ENCODE assay signal across 1 cellular context in the genomic region with DNA sequence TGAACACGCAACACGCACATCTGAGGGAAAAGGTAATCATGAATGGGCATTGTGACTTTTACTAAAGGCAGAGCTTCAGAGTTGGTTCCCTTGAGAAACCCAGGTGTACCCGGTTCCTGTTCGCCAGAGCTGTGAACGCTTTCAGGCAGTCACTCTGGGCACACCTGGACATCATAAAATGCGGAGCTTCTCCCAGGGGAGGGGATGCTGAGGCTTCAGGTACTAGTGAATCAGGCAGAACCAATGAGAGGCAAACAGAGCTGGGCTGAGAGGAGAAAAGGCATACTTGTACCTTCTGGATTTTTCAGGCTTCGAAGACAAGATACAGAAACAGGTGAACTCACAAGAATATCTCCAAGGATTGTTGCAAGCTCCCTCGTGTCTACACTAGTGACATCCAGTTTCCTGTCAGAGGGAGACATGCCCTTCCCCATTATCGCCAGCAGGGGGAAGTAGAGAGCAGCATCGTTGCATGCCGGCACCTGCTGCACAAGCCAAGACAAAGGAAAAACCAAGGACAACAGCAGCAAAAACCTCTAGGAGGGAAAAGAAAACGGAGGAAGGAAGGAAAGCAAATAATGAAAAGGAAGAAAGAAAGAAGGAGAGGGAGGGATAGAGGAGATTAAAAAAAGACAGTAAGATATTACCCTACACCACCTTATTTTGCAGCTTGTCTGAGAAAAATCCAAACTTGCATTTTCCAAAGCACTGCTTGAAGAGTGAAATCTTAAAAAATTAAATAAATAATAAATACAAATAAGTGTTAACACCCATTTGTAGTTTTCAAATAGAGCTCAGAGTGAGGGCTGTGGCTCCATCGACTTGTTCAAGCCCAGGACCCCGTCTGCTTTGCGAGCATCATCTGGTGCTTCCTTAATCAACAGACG.
A peak's percentile ranks its signal among the peaks of the same experiment; 100 is the strongest.
TF ChIP-seq lines count a peak whose summit lies in the region.

No MANE protein-coding gene starts in this region.

TF ChIP-seq in K562, 482 proteins besides CTCF, POLR2A, EP300 and RAD21 (continued from another document):
- TF ChIP-seq, protein P1, sequence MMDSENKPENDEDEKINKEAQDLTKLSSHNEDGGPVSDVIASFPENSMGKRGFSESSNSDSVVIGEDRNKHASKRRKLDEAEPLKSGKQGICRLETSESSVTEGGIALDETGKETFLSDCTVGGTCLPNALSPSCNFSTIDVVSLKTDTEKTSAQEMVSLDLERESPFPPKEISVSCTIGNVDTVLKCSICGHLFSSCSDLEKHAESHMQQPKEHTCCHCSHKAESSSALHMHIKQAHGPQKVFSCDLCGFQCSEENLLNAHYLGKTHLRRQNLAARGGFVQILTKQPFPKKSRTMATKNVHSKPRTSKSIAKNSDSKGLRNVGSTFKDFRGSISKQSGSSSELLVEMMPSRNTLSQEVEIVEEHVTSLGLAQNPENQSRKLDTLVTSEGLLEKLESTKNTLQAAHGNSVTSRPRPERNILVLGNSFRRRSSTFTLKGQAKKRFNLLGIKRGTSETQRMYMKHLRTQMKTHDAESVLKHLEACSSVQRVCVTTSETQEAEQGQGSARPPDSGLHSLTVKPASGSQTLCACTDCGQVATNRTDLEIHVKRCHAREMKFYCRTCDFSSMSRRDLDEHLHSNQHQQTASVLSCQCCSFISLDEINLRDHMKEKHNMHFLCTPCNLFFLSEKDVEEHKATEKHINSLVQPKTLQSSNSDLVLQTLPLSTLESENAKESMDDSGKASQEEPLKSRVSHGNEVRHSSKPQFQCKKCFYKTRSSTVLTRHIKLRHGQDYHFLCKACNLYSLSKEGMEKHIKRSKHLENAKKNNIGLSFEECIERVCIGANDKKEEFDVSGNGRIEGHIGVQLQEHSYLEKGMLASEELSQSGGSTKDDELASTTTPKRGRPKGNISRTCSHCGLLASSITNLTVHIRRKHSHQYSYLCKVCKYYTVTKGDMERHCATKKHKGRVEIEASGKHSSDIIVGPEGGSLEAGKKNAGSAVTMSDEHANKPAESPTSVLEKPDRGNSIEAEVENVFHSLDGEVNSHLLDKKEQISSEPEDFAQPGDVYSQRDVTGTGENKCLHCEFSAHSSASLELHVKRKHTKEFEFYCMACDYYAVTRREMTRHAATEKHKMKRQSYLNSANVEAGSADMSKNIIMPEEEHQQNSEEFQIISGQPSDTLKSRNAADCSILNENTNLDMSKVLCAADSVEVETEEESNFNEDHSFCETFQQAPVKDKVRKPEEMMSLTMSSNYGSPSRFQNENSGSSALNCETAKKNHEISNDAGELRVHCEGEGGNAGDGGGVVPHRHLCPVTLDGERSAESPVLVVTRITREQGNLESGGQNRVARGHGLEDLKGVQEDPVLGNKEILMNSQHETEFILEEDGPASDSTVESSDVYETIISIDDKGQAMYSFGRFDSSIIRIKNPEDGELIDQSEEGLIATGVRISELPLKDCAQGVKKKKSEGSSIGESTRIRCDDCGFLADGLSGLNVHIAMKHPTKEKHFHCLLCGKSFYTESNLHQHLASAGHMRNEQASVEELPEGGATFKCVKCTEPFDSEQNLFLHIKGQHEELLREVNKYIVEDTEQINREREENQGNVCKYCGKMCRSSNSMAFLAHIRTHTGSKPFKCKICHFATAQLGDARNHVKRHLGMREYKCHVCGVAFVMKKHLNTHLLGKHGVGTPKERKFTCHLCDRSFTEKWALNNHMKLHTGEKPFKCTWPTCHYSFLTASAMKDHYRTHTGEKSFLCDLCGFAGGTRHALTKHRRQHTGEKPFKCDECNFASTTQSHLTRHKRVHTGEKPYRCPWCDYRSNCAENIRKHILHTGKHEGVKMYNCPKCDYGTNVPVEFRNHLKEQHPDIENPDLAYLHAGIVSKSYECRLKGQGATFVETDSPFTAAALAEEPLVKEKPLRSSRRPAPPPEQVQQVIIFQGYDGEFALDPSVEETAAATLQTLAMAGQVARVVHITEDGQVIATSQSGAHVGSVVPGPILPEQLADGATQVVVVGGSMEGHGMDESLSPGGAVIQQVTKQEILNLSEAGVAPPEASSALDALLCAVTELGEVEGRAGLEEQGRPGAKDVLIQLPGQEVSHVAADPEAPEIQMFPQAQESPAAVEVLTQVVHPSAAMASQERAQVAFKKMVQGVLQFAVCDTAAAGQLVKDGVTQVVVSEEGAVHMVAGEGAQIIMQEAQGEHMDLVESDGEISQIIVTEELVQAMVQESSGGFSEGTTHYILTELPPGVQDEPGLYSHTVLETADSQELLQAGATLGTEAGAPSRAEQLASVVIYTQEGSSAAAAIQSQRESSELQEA (IDR thresholded peaks at IDR 0.05; ENCODE audit: low read depth), result no peak
- TF ChIP-seq NONO (IDR thresholded peaks at IDR 0.05; ENCODE audit: low read depth in 2 of 2, low read length in 1 of 2) (no peak), XRCC3 (IDR thresholded peaks at IDR 0.05) (no peak), TCF3 (CRISPR knock-in tag; IDR thresholded peaks at IDR 0.05) (no peak; the same call in 1 of the 2 replicates), TOE1 (IDR thresholded peaks at IDR 0.05; ENCODE audit: borderline replicate concordance) (no peak), TOE1 (CRISPR knock-in tag; IDR thresholded peaks at IDR 0.05; ENCODE audit: borderline replicate concordance, low read depth) (no peak), NCOA4 (IDR thresholded peaks at IDR 0.05; ENCODE audit: partially characterized antibody) (no peak), RCOR1 (IDR thresholded peaks at IDR 0.05; ENCODE audit: borderline replicate concordance in 1 of 2, low read depth in 2 of 2, low read length in 2 of 2) (0 out of 4 replicates have a peak, but pooled peaks of 1 of the 2 experiments have one; percentile 34), ZFP36 (IDR thresholded peaks at IDR 0.05; ENCODE audit: low read depth, low read length, partially characterized antibody) (peak; percentile 31), ZNF124 (CRISPR knock-in tag; IDR thresholded peaks at IDR 0.05) (no peak), HDAC6 (IDR thresholded peaks at IDR 0.05; ENCODE audit: low read depth, low read length) (no peak), ZNF507 (tag; conservative IDR thresholded peaks at IDR 0.05) (no peak), ZNF785 (CRISPR knock-in tag; IDR thresholded peaks at IDR 0.05) (no peak), GTF2F1 (IDR thresholded peaks at IDR 0.05; ENCODE audit: low read depth, low read length) (no peak), ZFPM2 (CRISPR knock-in tag; IDR thresholded peaks at IDR 0.05) (no peak), MED1 (CRISPR knock-in tag; IDR thresholded peaks at IDR 0.05; ENCODE audit: borderline replicate concordance) (no peak), GABPB2 (CRISPR knock-in tag; conservative IDR thresholded peaks at IDR 0.05) (no peak), XRCC5 (IDR thresholded peaks at IDR 0.05; ENCODE audit: low read depth, low read length) (0 out of 2 replicates have a peak, but pooled peaks have one; percentile 56), MECOM (CRISPR knock-in tag; IDR thresholded peaks at IDR 0.05) (no peak), MYBL2 (IDR thresholded peaks at IDR 0.05; ENCODE audit: low read depth) (no peak), MYBL2 (CRISPR knock-in tag; IDR thresholded peaks at IDR 0.05; ENCODE audit: borderline replicate concordance) (no peak), ZC3H4 (CRISPR knock-in tag; IDR thresholded peaks at IDR 0.05; ENCODE audit: borderline replicate concordance) (no peak), TAF9B (IDR thresholded peaks at IDR 0.05; ENCODE audit: partially characterized antibody) (no peak), RAD51 (IDR thresholded peaks at IDR 0.05; ENCODE audit: borderline replicate concordance, low read depth) (no peak), PTTG1 (tag; IDR thresholded peaks at IDR 0.05; ENCODE audit: low read depth) (no peak), SNIP1 (IDR thresholded peaks at IDR 0.05; ENCODE audit: low read depth) (no peak), RBM34 (IDR thresholded peaks at IDR 0.05; ENCODE audit: borderline replicate concordance, insufficient read depth, low read length) (no peak), POLR3G (IDR thresholded peaks at IDR 0.05; ENCODE audit: extremely low read depth, insufficient read length, insufficient replicate concordance) (no peak), ELF1 (tag; IDR thresholded peaks at IDR 0.05) (0 out of 2 replicates have a peak, but pooled peaks have one; percentile 13)
- TF ChIP-seq, protein P2, sequence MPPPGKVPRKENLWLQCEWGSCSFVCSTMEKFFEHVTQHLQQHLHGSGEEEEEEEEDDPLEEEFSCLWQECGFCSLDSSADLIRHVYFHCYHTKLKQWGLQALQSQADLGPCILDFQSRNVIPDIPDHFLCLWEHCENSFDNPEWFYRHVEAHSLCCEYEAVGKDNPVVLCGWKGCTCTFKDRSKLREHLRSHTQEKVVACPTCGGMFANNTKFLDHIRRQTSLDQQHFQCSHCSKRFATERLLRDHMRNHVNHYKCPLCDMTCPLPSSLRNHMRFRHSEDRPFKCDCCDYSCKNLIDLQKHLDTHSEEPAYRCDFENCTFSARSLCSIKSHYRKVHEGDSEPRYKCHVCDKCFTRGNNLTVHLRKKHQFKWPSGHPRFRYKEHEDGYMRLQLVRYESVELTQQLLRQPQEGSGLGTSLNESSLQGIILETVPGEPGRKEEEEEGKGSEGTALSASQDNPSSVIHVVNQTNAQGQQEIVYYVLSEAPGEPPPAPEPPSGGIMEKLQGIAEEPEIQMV (tag; conservative IDR thresholded peaks at IDR 0.05; ENCODE audit: low read depth), result 0 out of 2 replicates have a peak, but pooled peaks have one; percentile 34
- TF ChIP-seq, protein P3, sequence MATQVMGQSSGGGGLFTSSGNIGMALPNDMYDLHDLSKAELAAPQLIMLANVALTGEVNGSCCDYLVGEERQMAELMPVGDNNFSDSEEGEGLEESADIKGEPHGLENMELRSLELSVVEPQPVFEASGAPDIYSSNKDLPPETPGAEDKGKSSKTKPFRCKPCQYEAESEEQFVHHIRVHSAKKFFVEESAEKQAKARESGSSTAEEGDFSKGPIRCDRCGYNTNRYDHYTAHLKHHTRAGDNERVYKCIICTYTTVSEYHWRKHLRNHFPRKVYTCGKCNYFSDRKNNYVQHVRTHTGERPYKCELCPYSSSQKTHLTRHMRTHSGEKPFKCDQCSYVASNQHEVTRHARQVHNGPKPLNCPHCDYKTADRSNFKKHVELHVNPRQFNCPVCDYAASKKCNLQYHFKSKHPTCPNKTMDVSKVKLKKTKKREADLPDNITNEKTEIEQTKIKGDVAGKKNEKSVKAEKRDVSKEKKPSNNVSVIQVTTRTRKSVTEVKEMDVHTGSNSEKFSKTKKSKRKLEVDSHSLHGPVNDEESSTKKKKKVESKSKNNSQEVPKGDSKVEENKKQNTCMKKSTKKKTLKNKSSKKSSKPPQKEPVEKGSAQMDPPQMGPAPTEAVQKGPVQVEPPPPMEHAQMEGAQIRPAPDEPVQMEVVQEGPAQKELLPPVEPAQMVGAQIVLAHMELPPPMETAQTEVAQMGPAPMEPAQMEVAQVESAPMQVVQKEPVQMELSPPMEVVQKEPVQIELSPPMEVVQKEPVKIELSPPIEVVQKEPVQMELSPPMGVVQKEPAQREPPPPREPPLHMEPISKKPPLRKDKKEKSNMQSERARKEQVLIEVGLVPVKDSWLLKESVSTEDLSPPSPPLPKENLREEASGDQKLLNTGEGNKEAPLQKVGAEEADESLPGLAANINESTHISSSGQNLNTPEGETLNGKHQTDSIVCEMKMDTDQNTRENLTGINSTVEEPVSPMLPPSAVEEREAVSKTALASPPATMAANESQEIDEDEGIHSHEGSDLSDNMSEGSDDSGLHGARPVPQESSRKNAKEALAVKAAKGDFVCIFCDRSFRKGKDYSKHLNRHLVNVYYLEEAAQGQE (CRISPR knock-in tag; IDR thresholded peaks at IDR 0.05; ENCODE audit: low read depth), result no peak
- TF ChIP-seq, protein P4, sequence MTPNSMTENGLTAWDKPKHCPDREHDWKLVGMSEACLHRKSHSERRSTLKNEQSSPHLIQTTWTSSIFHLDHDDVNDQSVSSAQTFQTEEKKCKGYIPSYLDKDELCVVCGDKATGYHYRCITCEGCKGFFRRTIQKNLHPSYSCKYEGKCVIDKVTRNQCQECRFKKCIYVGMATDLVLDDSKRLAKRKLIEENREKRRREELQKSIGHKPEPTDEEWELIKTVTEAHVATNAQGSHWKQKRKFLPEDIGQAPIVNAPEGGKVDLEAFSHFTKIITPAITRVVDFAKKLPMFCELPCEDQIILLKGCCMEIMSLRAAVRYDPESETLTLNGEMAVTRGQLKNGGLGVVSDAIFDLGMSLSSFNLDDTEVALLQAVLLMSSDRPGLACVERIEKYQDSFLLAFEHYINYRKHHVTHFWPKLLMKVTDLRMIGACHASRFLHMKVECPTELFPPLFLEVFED (CRISPR knock-in tag; conservative IDR thresholded peaks at IDR 0.05), result 0 out of 2 replicates have a peak, but pooled peaks have one; percentile 50
- TF ChIP-seq, protein P5, sequence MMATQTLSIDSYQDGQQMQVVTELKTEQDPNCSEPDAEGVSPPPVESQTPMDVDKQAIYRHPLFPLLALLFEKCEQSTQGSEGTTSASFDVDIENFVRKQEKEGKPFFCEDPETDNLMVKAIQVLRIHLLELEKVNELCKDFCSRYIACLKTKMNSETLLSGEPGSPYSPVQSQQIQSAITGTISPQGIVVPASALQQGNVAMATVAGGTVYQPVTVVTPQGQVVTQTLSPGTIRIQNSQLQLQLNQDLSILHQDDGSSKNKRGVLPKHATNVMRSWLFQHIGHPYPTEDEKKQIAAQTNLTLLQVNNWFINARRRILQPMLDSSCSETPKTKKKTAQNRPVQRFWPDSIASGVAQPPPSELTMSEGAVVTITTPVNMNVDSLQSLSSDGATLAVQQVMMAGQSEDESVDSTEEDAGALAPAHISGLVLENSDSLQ (IDR thresholded peaks at IDR 0.05), result peak; percentile 69
- TF ChIP-seq, protein P6, sequence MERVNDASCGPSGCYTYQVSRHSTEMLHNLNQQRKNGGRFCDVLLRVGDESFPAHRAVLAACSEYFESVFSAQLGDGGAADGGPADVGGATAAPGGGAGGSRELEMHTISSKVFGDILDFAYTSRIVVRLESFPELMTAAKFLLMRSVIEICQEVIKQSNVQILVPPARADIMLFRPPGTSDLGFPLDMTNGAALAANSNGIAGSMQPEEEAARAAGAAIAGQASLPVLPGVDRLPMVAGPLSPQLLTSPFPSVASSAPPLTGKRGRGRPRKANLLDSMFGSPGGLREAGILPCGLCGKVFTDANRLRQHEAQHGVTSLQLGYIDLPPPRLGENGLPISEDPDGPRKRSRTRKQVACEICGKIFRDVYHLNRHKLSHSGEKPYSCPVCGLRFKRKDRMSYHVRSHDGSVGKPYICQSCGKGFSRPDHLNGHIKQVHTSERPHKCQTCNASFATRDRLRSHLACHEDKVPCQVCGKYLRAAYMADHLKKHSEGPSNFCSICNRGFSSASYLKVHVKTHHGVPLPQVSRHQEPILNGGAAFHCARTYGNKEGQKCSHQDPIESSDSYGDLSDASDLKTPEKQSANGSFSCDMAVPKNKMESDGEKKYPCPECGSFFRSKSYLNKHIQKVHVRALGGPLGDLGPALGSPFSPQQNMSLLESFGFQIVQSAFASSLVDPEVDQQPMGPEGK (CRISPR knock-in tag; IDR thresholded peaks at IDR 0.05; ENCODE audit: borderline replicate concordance), result no peak
